ENCODE assay signal across 1 cellular context in the genomic region with DNA sequence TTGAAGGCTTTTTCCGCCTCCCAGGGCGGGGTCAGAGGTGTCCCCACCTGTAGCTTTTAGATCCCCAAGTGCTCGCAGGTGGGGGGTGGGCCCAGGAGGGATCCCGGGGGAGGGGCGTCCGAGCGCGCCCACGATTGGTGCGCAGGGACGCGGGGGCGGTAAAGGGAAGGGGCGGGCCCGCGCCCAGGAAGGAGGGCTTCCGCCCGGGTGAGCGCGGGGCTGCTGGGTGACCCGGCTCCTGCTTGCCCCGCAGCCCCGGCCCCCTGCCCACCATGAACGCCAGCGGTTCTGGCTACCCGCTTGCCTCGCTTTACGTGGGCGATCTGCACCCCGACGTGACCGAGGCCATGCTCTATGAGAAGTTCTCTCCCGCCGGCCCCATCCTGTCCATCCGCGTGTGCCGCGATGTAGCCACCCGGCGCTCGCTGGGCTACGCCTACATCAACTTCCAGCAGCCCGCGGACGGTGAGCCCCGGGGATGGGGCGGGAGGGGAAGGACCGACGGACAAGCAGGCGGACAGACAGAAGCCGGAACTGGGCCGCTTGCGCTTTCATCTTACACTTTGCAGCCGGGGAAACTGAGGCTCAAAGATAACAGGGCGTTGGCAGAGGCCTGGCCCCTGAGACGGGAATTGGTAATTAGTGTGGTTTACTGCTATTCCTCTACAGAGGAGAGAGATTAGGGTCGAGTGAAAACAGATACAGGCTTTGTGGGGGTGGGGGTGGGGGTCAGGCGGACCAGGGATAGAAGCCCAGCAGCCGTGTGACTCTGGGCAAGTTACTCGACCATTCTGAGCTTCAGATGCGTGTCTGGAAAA.
A peak's percentile ranks its signal among the peaks of the same experiment; 100 is the strongest.
TF ChIP-seq lines count a peak whose summit lies in the region.

TSS of gene PABPC1L (plus strand) at position 189 of the 818 bp plus-strand sequence. CDS start at position 273, 84 bp downstream.

TF ChIP-seq in SK-N-SH treated with all-trans-retinoic acid at 6 μM for 48 hours, 23 proteins besides CTCF, POLR2A, EP300 and RAD21 (continued from another document):
- TF ChIP-seq CSRNP3 (CRISPR knock-in tag; IDR thresholded peaks at IDR 0.05) (peak; percentile 49; the same call in 1 of the 2 replicates), RARB (CRISPR knock-in tag; IDR thresholded peaks at IDR 0.05) (no peak)
